12 cellular contexts compared by ENCODE assay signal in the genomic region with DNA sequence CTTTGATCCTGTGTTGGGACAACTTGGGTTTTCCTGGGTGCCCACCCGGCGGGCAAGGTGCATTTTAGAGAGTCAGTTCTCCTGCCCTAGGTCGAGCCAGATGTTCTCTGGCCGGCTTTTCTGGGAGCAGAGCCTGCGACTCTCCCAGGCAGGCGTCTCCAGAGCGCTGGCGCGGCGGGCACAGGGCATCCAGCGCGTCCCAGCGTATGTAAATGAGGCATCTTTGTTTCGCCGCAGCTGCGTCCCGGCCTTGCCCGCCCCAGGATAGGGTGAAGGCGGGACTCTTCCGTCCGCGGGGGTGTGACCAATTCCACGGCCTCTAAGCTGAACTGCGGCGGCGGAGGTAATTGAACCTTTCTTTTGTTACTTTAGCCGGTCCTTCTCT. TPM values are rescaled to one million over a fixed set of nuclear protein-coding genes. Genes with fewer than 3 reads are reported as not detected.
DNase-seq lines count a peak whose midpoint lies in the region; ATAC-seq, FAIRE-seq and TF ChIP-seq lines count a peak whose summit lies in the region.
"Had no signal": no experiment of that assay in that cellular context is flagged by ENCODE, and none has a peak within 500 bp of the region (broad histone marks: within the 10 kb centered on the region; RNA-seq: fewer than 3 reads in every experiment).

No MANE protein-coding gene starts in this region.

- H3K36me3 ChIP-seq in HUES48 (ENCODE audit: control insufficient read depth, insufficient read depth, low read length) = no peaks in the 10 kb centered on the region
- H3K36me3 ChIP-seq in A673 (ENCODE audit: insufficient read depth, low read length, poor library complexity, severe bottlenecking) = peaks cover 18% of the 10 kb centered on the region
- H3K36me3 ChIP-seq in stomach = no peaks in the 10 kb centered on the region
- H3K36me3 ChIP-seq: BLaER1 had no signal

- no peak for FAIRE-seq in A549 (lab: Jason Lieb, UNC)

- H3K4me2 ChIP-seq in A549 = peak overlapping the region; percentile 65
- H3K4me2 ChIP-seq: BLaER1 had no signal

- no peak overlapping the region for H3K27ac Mint-ChIP-seq in activated CD4-positive, alpha-beta memory T cell treated with anti-CD3 and anti-CD28 coated beads, Interleukin-2, amount 10 ng/mL, durations not matched to agents 7 days and 5 days
- H3K27ac Mint-ChIP-seq: activated T-helper 2 cell treated with anti-CD3 and anti-CD28 coated beads, Interferon-gamma antibody, Interleukin-2, Interleukin-4, amounts not matched to agents 10 μg/mL and 5 μg/mL and 100 μg/mL, durations not matched to agents 14 hours and 24 hours and 36 hours had no signal

- BruUV-seq in A673 (replicated peaks; lab: Mats Ljungman, UMichigan) = no TSS peak

- in situ Hi-C loops in GM13977 (cut with MboI; ENCODE audit: low pct_unique_long_range_greater_than_20kb, low sequenced_read_pairs, unreplicated experiment) = no loop called here

- WGBS in A549 (ENCODE audit: missing lambda C conversion rate) = 10% methylated on average over 2 of the region's 27 CpGs
- 2 to 35% (median 5%) methylated on average over 4 to 27 of the region's 27 CpGs for WGBS in stomach, 5 donors

- H3K27ac ChIP-seq in A549 (no peak overlapping the region), HUES48 (ENCODE audit: low read depth, low read length) (peak overlapping the region; percentile 8), dorsolateral prefrontal cortex (peak overlapping the region in 35 of 59 donors; percentile 5 to 90 (median 38)), A673 (ENCODE audit: low read depth, low read length, poor library complexity, severe bottlenecking) (no peak overlapping the region), stomach (no peak overlapping the region)
- H3K27ac ChIP-seq: BLaER1 had no signal

- CTCF ChIA-PET in A549 (lab: Yijun Ruan, JAX) = no interaction called here
- CTCF ChIA-PET in activated CD4-positive, alpha-beta memory T cell treated with anti-CD3 and anti-CD28 coated beads, Interleukin-2, amount 10 ng/mL, durations not matched to agents 7 days and 5 days (lab: Charles Lee) = no interaction called here
- CTCF ChIA-PET in A673 (lab: Charles Lee) = no interaction called here

- H3K36me3 Mint-ChIP-seq in activated CD4-positive, alpha-beta memory T cell treated with anti-CD3 and anti-CD28 coated beads, Interleukin-2, amount 10 ng/mL, durations not matched to agents 7 days and 5 days (ENCODE audit: low read depth) = peaks cover 3% of the 10 kb centered on the region

- H3K9me3 ChIP-seq in A549 (no peaks in the 10 kb centered on the region), HUES48 (ENCODE audit: control insufficient read depth, insufficient read depth, low read length) (no peaks in the 10 kb centered on the region), A673 (ENCODE audit: low read depth, low read length, poor library complexity, severe bottlenecking) (no peaks in the 10 kb centered on the region), stomach (peaks cover 0 to 4% (median 4%) of the 10 kb centered on the region in 4 donors)

- intact Hi-C loops in dorsolateral prefrontal cortex (cut with DNase I) = no loop called here
- intact Hi-C loops in A673 (cut with micrococcal nuclease; ENCODE audit: unreplicated experiment) = no loop called here
- intact Hi-C loops in stomach (cut with DNase I; ENCODE audit: low total_unique reads) = no loop called here

- TF ChIP-seq CTCF in A549 (IDR thresholded peaks at IDR 0.05) (no peak), dorsolateral prefrontal cortex (IDR thresholded peaks at IDR 0.05 in 54 of 56, conservative IDR thresholded peaks at IDR 0.05 in 2 of 56; ENCODE audit: low read depth in 1 of 56, partially characterized antibody in 56 of 56) (no peak), A673 (conservative IDR thresholded peaks at IDR 0.05; ENCODE audit: low read depth, low read length) (no peak), stomach (IDR thresholded peaks at IDR 0.05) (no peak), GM13977 (IDR thresholded peaks at IDR 0.05; ENCODE audit: extremely low read depth, insufficient read depth, missing control alignments) (no peak)

- peaks cover 2% of the 10 kb centered on the region for H3K9me3 Mint-ChIP-seq in activated CD4-positive, alpha-beta memory T cell treated with anti-CD3 and anti-CD28 coated beads, Interleukin-2, amount 10 ng/mL, durations not matched to agents 7 days and 5 days
- H3K9me3 Mint-ChIP-seq: activated T-helper 2 cell treated with anti-CD3 and anti-CD28 coated beads, Interferon-gamma antibody, Interleukin-2, Interleukin-4, amounts not matched to agents 10 μg/mL and 5 μg/mL and 100 μg/mL, durations not matched to agents 14 hours and 24 hours and 36 hours had no signal

- H3K27me3 ChIP-seq in HUES48 (ENCODE audit: control insufficient read depth, insufficient read depth, low read length) (peaks cover 77% of the 10 kb centered on the region), dorsolateral prefrontal cortex (peaks cover 0 to 53% (median 28%) of the 10 kb centered on the region in 45 donors), A673 (replicated peaks; ENCODE audit: insufficient read depth, low read depth, low read length, poor library complexity) (no peaks in the 10 kb centered on the region), stomach (peaks cover 8 to 63% (median 49%) of the 10 kb centered on the region in 3 donors)
- H3K27me3 ChIP-seq: BLaER1 had no signal

- peak overlapping the region; percentile 24; the same call in 2 of the 3 replicates for H3K4me3 ChIP-seq in A549
- peak overlapping the region; percentile 64 for H3K4me3 ChIP-seq in HUES48 (ENCODE audit: low read depth, low read length)
- peak overlapping the region; percentile 22 to 76 (median 55) for H3K4me3 ChIP-seq in dorsolateral prefrontal cortex
- H3K4me3 ChIP-seq in A673 (ENCODE audit: low read depth, low read length, poor library complexity, severe bottlenecking) = no peak overlapping the region
- H3K4me3 ChIP-seq in stomach = no peak overlapping the region
- H3K4me3 ChIP-seq: BLaER1 had no signal

- peak; percentile 60 to 81 for ATAC-seq in A549

- H3K4me1 Mint-ChIP-seq in activated CD4-positive, alpha-beta memory T cell treated with anti-CD3 and anti-CD28 coated beads, Interleukin-2, amount 10 ng/mL, durations not matched to agents 7 days and 5 days = peaks cover 1% of the 10 kb centered on the region

- TF ChIP-seq RAD21 in A549 (conservative IDR thresholded peaks at IDR 0.05 in 1 of 2, IDR thresholded peaks at IDR 0.05 in 1 of 2) = no peak

- POLR2A ChIA-PET in A549 (lab: Yijun Ruan, JAX) (no interaction called here), A673 (lab: Charles Lee; ENCODE audit: low non-redundant PET) (no interaction called here)
- POLR2A ChIA-PET in activated CD4-positive, alpha-beta memory T cell treated with anti-CD3 and anti-CD28 coated beads, Interleukin-2, amount 10 ng/mL, durations not matched to agents 7 days and 5 days (lab: Charles Lee) = no interaction called here

- TF ChIP-seq EP300 in A549 (IDR thresholded peaks at IDR 0.05) (no peak), stomach (IDR thresholded peaks at IDR 0.05) (no peak)

- TF ChIP-seq POLR2A in A549 (IDR thresholded peaks at IDR 0.05; ENCODE audit: low read length) = no peak
- TF ChIP-seq POLR2A in stomach (IDR thresholded peaks at IDR 0.05) = no peak

- no peak overlapping the region for H3K4me3 Mint-ChIP-seq in activated CD4-positive, alpha-beta memory T cell treated with anti-CD3 and anti-CD28 coated beads, Interleukin-2, amount 10 ng/mL, durations not matched to agents 7 days and 5 days

- no peaks in the 10 kb centered on the region for H3K4me1 ChIP-seq in A549
- H3K4me1 ChIP-seq in HUES48 (ENCODE audit: control insufficient read depth, insufficient read depth, low read length) = peaks cover 38% of the 10 kb centered on the region
- peaks cover 9% of the 10 kb centered on the region for H3K4me1 ChIP-seq in A673 (ENCODE audit: insufficient read depth, low read length, poor library complexity, severe bottlenecking)
- peaks cover 0 to 15% (median 3%) of the 10 kb centered on the region in 4 donors for H3K4me1 ChIP-seq in stomach
- H3K4me1 ChIP-seq: BLaER1 had no signal

- H3K27me3 Mint-ChIP-seq in activated CD4-positive, alpha-beta memory T cell treated with anti-CD3 and anti-CD28 coated beads, Interleukin-2, amount 10 ng/mL, durations not matched to agents 7 days and 5 days = peaks cover 42% of the 10 kb centered on the region

- no peak overlapping the region for H3K9ac ChIP-seq in HUES48 (ENCODE audit: low read depth, low read length)
- H3K9ac ChIP-seq: BLaER1 had no signal

- DNase-seq in A549 (ENCODE audit: low read depth in 1 of 2, low spot score in 1 of 2) = no peak
- DNase-seq in dorsolateral prefrontal cortex = peak in 7 of 10 donors; percentile 25 to 59 (median 41)
- peak; percentile 75 for DNase-seq in islet precursor cell
- no peak for DNase-seq in activated CD4-positive, alpha-beta memory T cell treated with anti-CD3 and anti-CD28 coated beads, Interleukin-2, amount 10 ng/mL, durations not matched to agents 7 days and 5 days
- DNase-seq in A673 (ENCODE audit: low spot score) = no peak
- DNase-seq in stomach = no peak
- no peak for DNase-seq in GM13977 (ENCODE audit: low spot score)
- DNase-seq: NCI-H345, T-helper 2 cell had no signal

TF ChIP-seq in A549, 52 proteins besides CTCF, POLR2A, EP300 and RAD21 (continues in another document):
- TF ChIP-seq HDAC2 (IDR thresholded peaks at IDR 0.05) (no peak), POLR2AphosphoS2 (conservative IDR thresholded peaks at IDR 0.05; ENCODE audit: low read length) (no peak), KDM1A (IDR thresholded peaks at IDR 0.05; ENCODE audit: low read depth) (no peak), RARB (CRISPR knock-in tag; IDR thresholded peaks at IDR 0.05) (no peak), FOXS1 (CRISPR knock-in tag; IDR thresholded peaks at IDR 0.05) (no peak)
- TF ChIP-seq, protein P1, sequence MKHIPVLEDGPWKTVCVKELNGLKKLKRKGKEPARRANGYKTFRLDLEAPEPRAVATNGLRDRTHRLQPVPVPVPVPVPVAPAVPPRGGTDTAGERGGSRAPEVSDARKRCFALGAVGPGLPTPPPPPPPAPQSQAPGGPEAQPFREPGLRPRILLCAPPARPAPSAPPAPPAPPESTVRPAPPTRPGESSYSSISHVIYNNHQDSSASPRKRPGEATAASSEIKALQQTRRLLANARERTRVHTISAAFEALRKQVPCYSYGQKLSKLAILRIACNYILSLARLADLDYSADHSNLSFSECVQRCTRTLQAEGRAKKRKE (CRISPR knock-in tag; IDR thresholded peaks at IDR 0.05; ENCODE audit: low read depth) = no peak

RNA-seq across cellular contexts. Expression of a gene that starts 9.1 kb away (rescaled TPM):
- 0.56 and 0.63 TPM in 2 replicates for polyA plus RNA-seq in A549 (2011; rRNA removed)
- 0.07 and 0.08 TPM in 2 replicates for polyA plus RNA-seq in A549 (2012; cell fraction: cytosol; rRNA removed)
- polyA plus RNA-seq in A549 (2012; cell fraction: nucleus; rRNA removed) = 0.06 and 0.10 TPM in 2 replicates
- polyA plus RNA-seq in A549 (2017; fragmentation: RNase III; extraction: RNeasy Plus Mini Kit Qiagen cat#74134 plus additional on column Dnase treatment) = 0.51 to 0.65 TPM (median 0.55 TPM) in 3 replicates
- 1.3 and 1.4 TPM in 2 replicates for polyA minus RNA-seq in A549 (2011; rRNA and poly(A)+ RNA removed)
- total RNA-seq in dorsolateral prefrontal cortex = 100 to 1,000 TPM in 39 of 120 experiments, 10 to 100 TPM in 81; 35.4 to 146 (median 90.1) TPM
- total RNA-seq in activated CD4-positive, alpha-beta memory T cell treated with anti-CD3 and anti-CD28 coated beads, Interleukin-2, amount 10 ng/mL, durations not matched to agents 7 days and 5 days = not detected
- 62.1 and 65.6 TPM in 2 replicates for total RNA-seq in A673 (2021)
- total RNA-seq in stomach = 1 to 10 TPM in 1 of 5 donors, under 1 TPM in 2, not detected in 2; 0.45 to 7.7 (median 0.72) TPM
- polyA plus RNA-seq in stomach = under 1 TPM in 2 of 3 donors, not detected in 1; 0.06 to 0.50 TPM
- total RNA-seq: activated T-helper 2 cell treated with anti-CD3 and anti-CD28 coated beads, Interferon-gamma antibody, Interleukin-2, Interleukin-4, amounts not matched to agents 10 μg/mL and 5 μg/mL and 100 μg/mL, durations not matched to agents 14 hours and 24 hours and 36 hours had no signal

Comparison
In these comparisons a context has a peak if more than half of its experiments do, and no peak if none do; other contexts are left out.
1. DNase-seq: peak in dorsolateral prefrontal cortex (7 of 10) and islet precursor cell (single experiment); none in A549 (0 of 2), activated CD4-positive, alpha-beta memory T cell treated with anti-CD3 and anti-CD28 coated beads, Interleukin-2, amount 10 ng/mL, durations not matched to agents 7 days and 5 days (single experiment), A673 (single experiment), stomach (single experiment) and GM13977 (single experiment).
2. H3K27ac ChIP-seq: peak in HUES48 (single experiment) and dorsolateral prefrontal cortex (35 of 59); none in A549 (0 of 2), A673 (single experiment) and stomach (0 of 5).
3. H3K4me3 ChIP-seq: peak in A549 (single experiment), HUES48 (single experiment) and dorsolateral prefrontal cortex (59 of 59); none in A673 (single experiment) and stomach (0 of 4).